In genomic region chr15:84654689-84655453, GRCh38 we compare ENCODE assay signal across 7 cellular contexts. TPM values are rescaled to one million over a fixed set of nuclear protein-coding genes. Genes with fewer than 3 reads are reported as not detected.
A peak's percentile ranks its signal among the peaks of the same experiment; 100 is the strongest.
DNase-seq lines count a peak whose midpoint lies in the region; ATAC-seq and TF ChIP-seq lines count a peak whose summit lies in the region.

No MANE protein-coding gene starts in this region.

- POLR2A ChIA-PET in Panc1 (lab: Charles Lee) = no interaction called here

- H3K9me3 ChIP-seq in Panc1 (ENCODE audit: control insufficient read depth, insufficient read depth, low read depth, low read length) (no peaks in the 10 kb centered on the region), esophagus muscularis mucosa (no peaks in the 10 kb centered on the region), muscle layer of colon (ENCODE audit: low read length) (no peaks in the 10 kb centered on the region)

- H3K27me3 ChIP-seq in Panc1 (ENCODE audit: control insufficient read depth, insufficient read depth, low read length) (no peaks in the 10 kb centered on the region), esophagus muscularis mucosa (no peaks in the 10 kb centered on the region), muscle layer of colon (ENCODE audit: control insufficient read depth in 1 of 2, insufficient read depth in 2 of 2, low read length in 2 of 2) (no peaks in the 10 kb centered on the region)

- CTCF ChIA-PET in Panc1 (lab: Charles Lee) = no interaction called here

- no peak for TF ChIP-seq EP300 in esophagus muscularis mucosa (IDR thresholded peaks at IDR 0.05)

- 6% methylated on average over 18 of the region's 19 CpGs for WGBS in esophagus muscularis mucosa

- peak overlapping the region; percentile 98 for H3K4me3 ChIP-seq in Jurkat, Clone E6-1 (ENCODE audit: low read length)
- peak overlapping the region; percentile 87 to 92 for H3K4me3 ChIP-seq in Panc1 (ENCODE audit: low read depth in 2 of 2, low read length in 2 of 2)
- peak overlapping the region; percentile 75 to 83 (median 78) for H3K4me3 ChIP-seq in esophagus muscularis mucosa
- peak overlapping the region; percentile 34 to 90 for H3K4me3 ChIP-seq in muscle layer of colon (ENCODE audit: low read depth in 1 of 2, low read length in 2 of 2)

- peaks cover 24% of the 10 kb centered on the region for H3K4me1 ChIP-seq in Panc1 (ENCODE audit: control insufficient read depth, insufficient read depth, low read length)
- H3K4me1 ChIP-seq in esophagus muscularis mucosa = peaks cover 38 to 63% (median 56%) of the 10 kb centered on the region in 4 donors
- H3K4me1 ChIP-seq in muscle layer of colon (ENCODE audit: insufficient read depth, low read length) = peaks cover 33% of the 10 kb centered on the region

- TF ChIP-seq POLR2A in GM18505 (IDR thresholded peaks at IDR 0.05; ENCODE audit: borderline replicate concordance, extremely low read depth, insufficient read depth, insufficient read length) (no peak), esophagus muscularis mucosa (IDR thresholded peaks at IDR 0.05; ENCODE audit: low read depth) (no peak)

- peak overlapping the region; percentile 69 for H3K9ac ChIP-seq in muscle layer of colon (ENCODE audit: low read length)

- H3K27ac ChIP-seq in Panc1 (ENCODE audit: low read length) (peak overlapping the region; percentile 96), esophagus muscularis mucosa (replicated peaks in 1 of 4) (peak overlapping the region; percentile 83 to 91 (median 86)), muscle layer of colon (ENCODE audit: low read depth, low read length) (peak overlapping the region; percentile 96)

- TSS peak; percentile 89 for BruUV-seq in Panc1 (replicated peaks; lab: Mats Ljungman, UMichigan)

- DNase-seq in Jurkat, Clone E6-1 (ENCODE audit: low read depth, low spot score) = peak; percentile 85
- DNase-seq in Panc1 (ENCODE audit: low read depth, low spot score) (peak; percentile 67), esophagus muscularis mucosa (ENCODE audit: extremely low spot score) (no peak)
- peak; percentile 86 to 87 for DNase-seq in activated T-cell treated with anti-CD3 and anti-CD28 coated beads, Interleukin-2, amount 50 U/mL, for 48 hours
- DNase-seq in stimulated activated CD8-positive, alpha-beta memory T cell treated with anti-CD3 and anti-CD28 coated beads, Interleukin-7, amount 100 ng/mL, for 24 hours (ENCODE audit: low read depth) = peak; percentile 50

- ATAC-seq in GM18505 (IDR thresholded peaks at IDR 0.05; ENCODE audit: unreplicated experiment) (peak; percentile 36), Panc1 (peak; percentile 64)

- in situ Hi-C loops in Panc1 (cut with HindIII; ENCODE audit: low pct_unique_long_range_greater_than_20kb, low sequenced_read_pairs) = no loop called here

- peak; percentile 86 for TF ChIP-seq CTCF in Panc1 (IDR thresholded peaks at IDR 0.05)
- TF ChIP-seq CTCF in esophagus muscularis mucosa (IDR thresholded peaks at IDR 0.05) = peak; percentile 46 to 71 (median 65)

- intact Hi-C loops in Panc1 (cut with micrococcal nuclease; ENCODE audit: unreplicated experiment) (loop anchor here (5.0 kb wide), 1 partner anchor 272 kb away; no protein-coding TSS in a partner anchor), esophagus muscularis mucosa (cut with DNase I) (loop anchor here (5.0 kb wide), 2 partner anchors 62 to 92 kb away; partner anchors contain the start of genes SEC11A and ZNF592)

- no peaks in the 10 kb centered on the region; the same call in 1 of the 2 replicates for H3K36me3 ChIP-seq in Panc1 (ENCODE audit: control insufficient read depth, insufficient read depth, low read length)
- H3K36me3 ChIP-seq in esophagus muscularis mucosa = peaks cover 21 to 25% (median 23%) of the 10 kb centered on the region in 4 donors
- peaks cover 13% of the 10 kb centered on the region for H3K36me3 ChIP-seq in muscle layer of colon (ENCODE audit: insufficient read depth, low read length)

RNA-seq across cellular contexts. Expression of gene WDR73, which starts 0.8 kb away (rescaled TPM):
- polyA plus RNA-seq in Jurkat, Clone E6-1 (2012; ENCODE audit: insufficient read depth, insufficient read length) = 23.0 TPM
- 39.0 TPM for total RNA-seq in Panc1 (2021; ENCODE audit: unreplicated experiment)
- 33.0 TPM for polyA plus RNA-seq in Panc1 (2012; ENCODE audit: insufficient read length)
- 10 to 100 TPM; 16.7 to 22.8 (median 18.4) TPM for total RNA-seq in esophagus muscularis mucosa

RNA-seq across cellular contexts. Expression of gene NMB, which starts 3.1 kb away (rescaled TPM):
- polyA plus RNA-seq in Jurkat, Clone E6-1 (2012; ENCODE audit: insufficient read depth, insufficient read length) = 21.1 TPM
- total RNA-seq in Panc1 (2021; ENCODE audit: unreplicated experiment) (9.5 TPM), esophagus muscularis mucosa (1 to 10 TPM; 3.6 to 7.4 (median 5.1) TPM)
- polyA plus RNA-seq in Panc1 (2012; ENCODE audit: insufficient read length) = 11.8 TPM

RNA-seq across cellular contexts. Expression of gene ZSCAN2, which starts 54.1 kb away (rescaled TPM):
- polyA plus RNA-seq in Jurkat, Clone E6-1 (2012; ENCODE audit: insufficient read depth, insufficient read length) = 25.7 TPM
- total RNA-seq in Panc1 (2021; ENCODE audit: unreplicated experiment) = 16.8 TPM
- 12.1 TPM for polyA plus RNA-seq in Panc1 (2012; ENCODE audit: insufficient read length)
- total RNA-seq in esophagus muscularis mucosa = 1 to 10 TPM; 4.6 to 9.5 (median 7.7) TPM
